In the genomic region with DNA sequence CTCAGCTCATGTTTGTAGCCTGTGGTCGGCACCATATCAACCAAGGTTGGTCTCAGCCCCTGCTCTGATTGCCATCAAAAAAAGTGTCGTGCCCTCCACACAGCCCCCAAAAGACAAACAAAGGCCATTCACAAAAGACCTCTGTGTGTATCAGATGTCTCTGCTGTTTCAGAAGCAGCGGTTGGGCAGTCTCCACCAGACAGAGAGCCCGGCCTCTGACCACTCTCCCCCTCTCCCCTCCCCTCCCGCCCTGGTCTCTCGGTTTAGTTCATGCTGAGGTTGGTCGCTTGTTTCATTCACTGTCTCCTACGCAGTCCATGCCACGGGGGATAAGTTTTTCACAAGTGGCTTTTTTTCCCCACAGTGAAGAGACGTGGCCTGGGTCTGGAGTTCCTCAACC, we compare ENCODE assay signal across 1 cellular context.
TF ChIP-seq lines count a peak whose summit lies in the region.

No MANE protein-coding gene starts in this region.

TF ChIP-seq in H1, 55 proteins besides CTCF, POLR2A, EP300 and RAD21 (continued from another document):
- TF ChIP-seq, protein P1, sequence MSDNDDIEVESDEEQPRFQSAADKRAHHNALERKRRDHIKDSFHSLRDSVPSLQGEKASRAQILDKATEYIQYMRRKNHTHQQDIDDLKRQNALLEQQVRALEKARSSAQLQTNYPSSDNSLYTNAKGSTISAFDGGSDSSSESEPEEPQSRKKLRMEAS (IDR thresholded peaks at IDR 0.05): no peak
- TF ChIP-seq TAF7 (optimal IDR thresholded peaks at IDR 0.05; ENCODE audit: borderline replicate concordance, low read depth, low read length) (no peak), SUZ12 (IDR thresholded peaks at IDR 0.05; ENCODE audit: low read length) (no peak), NANOG (IDR thresholded peaks at IDR 0.05; ENCODE audit: insufficient read depth, low read depth, low read length, poor library complexity, severe bottlenecking) (no peak), TEAD4 (IDR thresholded peaks at IDR 0.05; ENCODE audit: low read depth, low read length) (no peak), CEBPB (IDR thresholded peaks at IDR 0.05; ENCODE audit: low read depth, low read length) (no peak), HDAC6 (IDR thresholded peaks at IDR 0.05; ENCODE audit: low read depth, low read length) (no peak), POLR2AphosphoS5 (IDR thresholded peaks at IDR 0.05; ENCODE audit: low read depth, low read length) (no peak), SIX5 (IDR thresholded peaks at IDR 0.05; ENCODE audit: low read depth, low read length) (no peak), SP2 (IDR thresholded peaks at IDR 0.05; ENCODE audit: low read length) (no peak), CBX8 (IDR thresholded peaks at IDR 0.05; ENCODE audit: borderline replicate concordance, low read depth, low read length) (no peak), KDM4A (IDR thresholded peaks at IDR 0.05; ENCODE audit: low read depth, low read length, severe bottlenecking) (no peak), CHD2 (IDR thresholded peaks at IDR 0.05; ENCODE audit: low read length) (no peak), BACH1 (IDR thresholded peaks at IDR 0.05; ENCODE audit: low read length) (no peak), EGR1 (IDR thresholded peaks at IDR 0.05; ENCODE audit: borderline replicate concordance, low read depth, low read length) (no peak)
- TF ChIP-seq, protein P2, sequence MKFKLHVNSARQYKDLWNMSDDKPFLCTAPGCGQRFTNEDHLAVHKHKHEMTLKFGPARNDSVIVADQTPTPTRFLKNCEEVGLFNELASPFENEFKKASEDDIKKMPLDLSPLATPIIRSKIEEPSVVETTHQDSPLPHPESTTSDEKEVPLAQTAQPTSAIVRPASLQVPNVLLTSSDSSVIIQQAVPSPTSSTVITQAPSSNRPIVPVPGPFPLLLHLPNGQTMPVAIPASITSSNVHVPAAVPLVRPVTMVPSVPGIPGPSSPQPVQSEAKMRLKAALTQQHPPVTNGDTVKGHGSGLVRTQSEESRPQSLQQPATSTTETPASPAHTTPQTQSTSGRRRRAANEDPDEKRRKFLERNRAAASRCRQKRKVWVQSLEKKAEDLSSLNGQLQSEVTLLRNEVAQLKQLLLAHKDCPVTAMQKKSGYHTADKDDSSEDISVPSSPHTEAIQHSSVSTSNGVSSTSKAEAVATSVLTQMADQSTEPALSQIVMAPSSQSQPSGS (IDR thresholded peaks at IDR 0.05; ENCODE audit: low read length): no peak
- TF ChIP-seq, protein P3, sequence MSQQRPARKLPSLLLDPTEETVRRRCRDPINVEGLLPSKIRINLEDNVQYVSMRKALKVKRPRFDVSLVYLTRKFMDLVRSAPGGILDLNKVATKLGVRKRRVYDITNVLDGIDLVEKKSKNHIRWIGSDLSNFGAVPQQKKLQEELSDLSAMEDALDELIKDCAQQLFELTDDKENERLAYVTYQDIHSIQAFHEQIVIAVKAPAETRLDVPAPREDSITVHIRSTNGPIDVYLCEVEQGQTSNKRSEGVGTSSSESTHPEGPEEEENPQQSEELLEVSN (IDR thresholded peaks at IDR 0.05): no peak
- TF ChIP-seq, protein P4, sequence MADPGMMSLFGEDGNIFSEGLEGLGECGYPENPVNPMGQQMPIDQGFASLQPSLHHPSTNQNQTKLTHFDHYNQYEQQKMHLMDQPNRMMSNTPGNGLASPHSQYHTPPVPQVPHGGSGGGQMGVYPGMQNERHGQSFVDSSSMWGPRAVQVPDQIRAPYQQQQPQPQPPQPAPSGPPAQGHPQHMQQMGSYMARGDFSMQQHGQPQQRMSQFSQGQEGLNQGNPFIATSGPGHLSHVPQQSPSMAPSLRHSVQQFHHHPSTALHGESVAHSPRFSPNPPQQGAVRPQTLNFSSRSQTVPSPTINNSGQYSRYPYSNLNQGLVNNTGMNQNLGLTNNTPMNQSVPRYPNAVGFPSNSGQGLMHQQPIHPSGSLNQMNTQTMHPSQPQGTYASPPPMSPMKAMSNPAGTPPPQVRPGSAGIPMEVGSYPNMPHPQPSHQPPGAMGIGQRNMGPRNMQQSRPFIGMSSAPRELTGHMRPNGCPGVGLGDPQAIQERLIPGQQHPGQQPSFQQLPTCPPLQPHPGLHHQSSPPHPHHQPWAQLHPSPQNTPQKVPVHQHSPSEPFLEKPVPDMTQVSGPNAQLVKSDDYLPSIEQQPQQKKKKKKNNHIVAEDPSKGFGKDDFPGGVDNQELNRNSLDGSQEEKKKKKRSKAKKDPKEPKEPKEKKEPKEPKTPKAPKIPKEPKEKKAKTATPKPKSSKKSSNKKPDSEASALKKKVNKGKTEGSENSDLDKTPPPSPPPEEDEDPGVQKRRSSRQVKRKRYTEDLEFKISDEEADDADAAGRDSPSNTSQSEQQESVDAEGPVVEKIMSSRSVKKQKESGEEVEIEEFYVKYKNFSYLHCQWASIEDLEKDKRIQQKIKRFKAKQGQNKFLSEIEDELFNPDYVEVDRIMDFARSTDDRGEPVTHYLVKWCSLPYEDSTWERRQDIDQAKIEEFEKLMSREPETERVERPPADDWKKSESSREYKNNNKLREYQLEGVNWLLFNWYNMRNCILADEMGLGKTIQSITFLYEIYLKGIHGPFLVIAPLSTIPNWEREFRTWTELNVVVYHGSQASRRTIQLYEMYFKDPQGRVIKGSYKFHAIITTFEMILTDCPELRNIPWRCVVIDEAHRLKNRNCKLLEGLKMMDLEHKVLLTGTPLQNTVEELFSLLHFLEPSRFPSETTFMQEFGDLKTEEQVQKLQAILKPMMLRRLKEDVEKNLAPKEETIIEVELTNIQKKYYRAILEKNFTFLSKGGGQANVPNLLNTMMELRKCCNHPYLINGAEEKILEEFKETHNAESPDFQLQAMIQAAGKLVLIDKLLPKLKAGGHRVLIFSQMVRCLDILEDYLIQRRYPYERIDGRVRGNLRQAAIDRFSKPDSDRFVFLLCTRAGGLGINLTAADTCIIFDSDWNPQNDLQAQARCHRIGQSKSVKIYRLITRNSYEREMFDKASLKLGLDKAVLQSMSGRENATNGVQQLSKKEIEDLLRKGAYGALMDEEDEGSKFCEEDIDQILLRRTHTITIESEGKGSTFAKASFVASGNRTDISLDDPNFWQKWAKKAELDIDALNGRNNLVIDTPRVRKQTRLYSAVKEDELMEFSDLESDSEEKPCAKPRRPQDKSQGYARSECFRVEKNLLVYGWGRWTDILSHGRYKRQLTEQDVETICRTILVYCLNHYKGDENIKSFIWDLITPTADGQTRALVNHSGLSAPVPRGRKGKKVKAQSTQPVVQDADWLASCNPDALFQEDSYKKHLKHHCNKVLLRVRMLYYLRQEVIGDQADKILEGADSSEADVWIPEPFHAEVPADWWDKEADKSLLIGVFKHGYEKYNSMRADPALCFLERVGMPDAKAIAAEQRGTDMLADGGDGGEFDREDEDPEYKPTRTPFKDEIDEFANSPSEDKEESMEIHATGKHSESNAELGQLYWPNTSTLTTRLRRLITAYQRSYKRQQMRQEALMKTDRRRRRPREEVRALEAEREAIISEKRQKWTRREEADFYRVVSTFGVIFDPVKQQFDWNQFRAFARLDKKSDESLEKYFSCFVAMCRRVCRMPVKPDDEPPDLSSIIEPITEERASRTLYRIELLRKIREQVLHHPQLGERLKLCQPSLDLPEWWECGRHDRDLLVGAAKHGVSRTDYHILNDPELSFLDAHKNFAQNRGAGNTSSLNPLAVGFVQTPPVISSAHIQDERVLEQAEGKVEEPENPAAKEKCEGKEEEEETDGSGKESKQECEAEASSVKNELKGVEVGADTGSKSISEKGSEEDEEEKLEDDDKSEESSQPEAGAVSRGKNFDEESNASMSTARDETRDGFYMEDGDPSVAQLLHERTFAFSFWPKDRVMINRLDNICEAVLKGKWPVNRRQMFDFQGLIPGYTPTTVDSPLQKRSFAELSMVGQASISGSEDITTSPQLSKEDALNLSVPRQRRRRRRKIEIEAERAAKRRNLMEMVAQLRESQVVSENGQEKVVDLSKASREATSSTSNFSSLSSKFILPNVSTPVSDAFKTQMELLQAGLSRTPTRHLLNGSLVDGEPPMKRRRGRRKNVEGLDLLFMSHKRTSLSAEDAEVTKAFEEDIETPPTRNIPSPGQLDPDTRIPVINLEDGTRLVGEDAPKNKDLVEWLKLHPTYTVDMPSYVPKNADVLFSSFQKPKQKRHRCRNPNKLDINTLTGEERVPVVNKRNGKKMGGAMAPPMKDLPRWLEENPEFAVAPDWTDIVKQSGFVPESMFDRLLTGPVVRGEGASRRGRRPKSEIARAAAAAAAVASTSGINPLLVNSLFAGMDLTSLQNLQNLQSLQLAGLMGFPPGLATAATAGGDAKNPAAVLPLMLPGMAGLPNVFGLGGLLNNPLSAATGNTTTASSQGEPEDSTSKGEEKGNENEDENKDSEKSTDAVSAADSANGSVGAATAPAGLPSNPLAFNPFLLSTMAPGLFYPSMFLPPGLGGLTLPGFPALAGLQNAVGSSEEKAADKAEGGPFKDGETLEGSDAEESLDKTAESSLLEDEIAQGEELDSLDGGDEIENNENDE (IDR thresholded peaks at IDR 0.05; ENCODE audit: insufficient replicate concordance, low read length): no peak
